ENCODE assay signal across 14 cellular contexts in the genomic region with DNA sequence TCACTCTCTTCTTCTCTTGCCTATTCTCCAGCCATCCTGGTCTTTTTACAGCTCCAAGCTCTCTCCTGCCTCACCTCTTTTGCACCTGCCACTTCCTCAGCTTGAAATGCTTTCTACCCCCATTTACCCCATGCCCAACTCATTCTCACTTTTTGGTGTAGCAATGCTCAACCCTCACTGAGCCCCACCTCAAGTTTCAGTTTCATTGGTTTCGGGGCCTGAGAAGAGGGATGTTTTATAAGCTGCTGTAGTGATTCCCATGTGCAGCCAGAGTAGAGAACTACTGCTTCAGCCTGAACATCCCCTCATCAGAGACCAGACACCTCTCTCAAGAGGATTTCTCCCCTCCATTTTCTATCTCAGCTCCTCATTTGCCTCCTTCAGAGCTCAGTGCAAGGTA. TPM values are rescaled to one million over a fixed set of nuclear protein-coding genes. Genes with fewer than 3 reads are reported as not detected.
A peak's percentile ranks its signal among the peaks of the same experiment; 100 is the strongest.
DNase-seq lines count a peak whose midpoint lies in the region; ATAC-seq and TF ChIP-seq lines count a peak whose summit lies in the region.
"Had no signal": no experiment of that assay in that cellular context is flagged by ENCODE, and none has a peak within 500 bp of the region (broad histone marks: within the 10 kb centered on the region; RNA-seq: fewer than 3 reads in every experiment).

No MANE protein-coding gene starts in this region.

- H3K4me3 Mint-ChIP-seq in activated CD4-positive, alpha-beta memory T cell treated with anti-CD3 and anti-CD28 coated beads for 36 hours = no peak overlapping the region
- H3K4me3 Mint-ChIP-seq: GM23338 had no signal

- H3K4me2 ChIP-seq in osteoblast (ENCODE audit: insufficient read depth, low read length) = no peak overlapping the region
- H3K4me2 ChIP-seq: GM23338 had no signal

- in situ Hi-C loops in GM13976 (cut with MboI; ENCODE audit: low sequenced_read_pairs, unreplicated experiment) = no loop called here

- CTCF ChIA-PET in activated CD4-positive, alpha-beta memory T cell treated with anti-CD3 and anti-CD28 coated beads for 36 hours (lab: Charles Lee) = interaction anchor here (0.7 to 2.0 kb wide), 4 partner anchors 47 to 283 kb away, joined by 3 to 10 read pairs (median 4); no protein-coding TSS in a partner anchor

- TF ChIP-seq CTCF in GM13976 (IDR thresholded peaks at IDR 0.05; ENCODE audit: borderline replicate concordance, control extremely low read depth, extremely low read depth, insufficient read depth, missing control alignments) = no peak
- TF ChIP-seq CTCF in osteoblast (IDR thresholded peaks at IDR 0.05; ENCODE audit: extremely low read depth, low read depth, low read length) = no peak

- no peak overlapping the region for H2AFZ ChIP-seq in osteoblast (ENCODE audit: low read length)
- H2AFZ ChIP-seq: GM23338 had no signal

- no peaks in the 10 kb centered on the region for H3K36me3 ChIP-seq in osteoblast (ENCODE audit: insufficient read depth, low read length)
- H3K36me3 ChIP-seq: cardiac muscle cell, thyroid gland had no signal

- H3K27me3 ChIP-seq in osteoblast (ENCODE audit: insufficient read depth, low read length) = no peaks in the 10 kb centered on the region
- H3K27me3 ChIP-seq: cardiac muscle cell, thyroid gland had no signal

- H3K27ac Mint-ChIP-seq in activated CD4-positive, alpha-beta memory T cell treated with anti-CD3 and anti-CD28 coated beads for 36 hours = no peak overlapping the region
- H3K27ac Mint-ChIP-seq: GM23338 had no signal

- H3K4me1 ChIP-seq in osteoblast (ENCODE audit: insufficient read depth, low read length) = no peaks in the 10 kb centered on the region
- H3K4me1 ChIP-seq: thyroid gland had no signal

- H4K20me1 ChIP-seq in osteoblast (ENCODE audit: insufficient read depth, low read length) = no peaks in the 10 kb centered on the region

- H3K9me3 ChIP-seq in osteoblast (ENCODE audit: low read depth, low read length) = no peaks in the 10 kb centered on the region
- H3K9me3 ChIP-seq: thyroid gland had no signal

- DNase-seq in GM13976 (ENCODE audit: low spot score) (peak; percentile 28), NCI-H2081 (lab: John Stamatoyannopoulos, UW) (no peak), NCI-H2029 treated with DMSO at 0.1 percent for 48 hours (lab: John Stamatoyannopoulos, UW) (no peak), osteoblast (ENCODE audit: insufficient read length, low spot score, missing footprints) (no peak)
- DNase-seq in activated CD4-positive, alpha-beta memory T cell treated with anti-CD3 and anti-CD28 coated beads for 36 hours = peak; percentile 32
- DNase-seq in stimulated activated naive CD4-positive, alpha-beta T cell treated with Interleukin-2 at 50 U/mL for 16 hours (lab: John Stamatoyannopoulos, UW) = no peak
- DNase-seq: COR-L47; stimulated activated CD4-positive, alpha-beta T cell treated with anti-CD3 and anti-CD28 coated beads, Interleukin-1b, Interleukin-23, amount 100 ng/mL, for 48 hours; thyroid gland had no signal

- H3K4me3 ChIP-seq in osteoblast (ENCODE audit: insufficient read depth, low read length) = no peak overlapping the region
- H3K4me3 ChIP-seq: cardiac muscle cell, GM23338, thyroid gland had no signal

- H3K79me2 ChIP-seq in osteoblast (ENCODE audit: insufficient read depth, low read length) = no peaks in the 10 kb centered on the region

- no peaks in the 10 kb centered on the region for H3K9me3 Mint-ChIP-seq in activated CD4-positive, alpha-beta memory T cell treated with anti-CD3 and anti-CD28 coated beads for 36 hours
- H3K9me3 Mint-ChIP-seq: GM23338 had no signal

- H3K27me3 Mint-ChIP-seq in activated CD4-positive, alpha-beta memory T cell treated with anti-CD3 and anti-CD28 coated beads for 36 hours = no peaks in the 10 kb centered on the region

- no peaks in the 10 kb centered on the region for H3K36me3 Mint-ChIP-seq in activated CD4-positive, alpha-beta memory T cell treated with anti-CD3 and anti-CD28 coated beads for 36 hours

- peaks cover 14% of the 10 kb centered on the region for H3K4me1 Mint-ChIP-seq in activated CD4-positive, alpha-beta memory T cell treated with anti-CD3 and anti-CD28 coated beads for 36 hours (ENCODE audit: low read depth)
- H3K4me1 Mint-ChIP-seq: GM23338 had no signal

- POLR2A ChIA-PET in activated CD4-positive, alpha-beta memory T cell treated with anti-CD3 and anti-CD28 coated beads for 36 hours (lab: Charles Lee) = no interaction called here

- intact Hi-C loops in activated CD4-positive, alpha-beta memory T cell treated with anti-CD3 and anti-CD28 coated beads for 36 hours (cut with micrococcal nuclease) = no loop called here

- no peak overlapping the region for H3K27ac ChIP-seq in osteoblast (ENCODE audit: low read depth, low read length)
- H3K27ac ChIP-seq: cardiac muscle cell, thyroid gland had no signal

- ATAC-seq in GM19438 (IDR thresholded peaks at IDR 0.05; ENCODE audit: low read depth, unreplicated experiment) (peak; percentile 89), HG02981 (IDR thresholded peaks at IDR 0.05; ENCODE audit: unreplicated experiment) (peak; percentile 81)
- ATAC-seq: GM23338, Panc1 had no signal

RNA-seq across cellular contexts. Expression of gene FYB1, which starts 45.2 kb away (rescaled TPM):
- total RNA-seq in activated CD4-positive, alpha-beta memory T cell treated with anti-CD3 and anti-CD28 coated beads for 36 hours = 100 to 1,000 TPM; 105 to 106 TPM
- under 0.01 TPM in 1 of 2 replicates, not detected in the other for total RNA-seq in osteoblast
- total RNA-seq: cardiac muscle cell, GM23338 had no signal

Comparison
In these comparisons a context has a peak if more than half of its experiments do, and no peak if none do; other contexts are left out.
1. DNase-seq: peak in GM13976 (single experiment) and activated CD4-positive, alpha-beta memory T cell treated with anti-CD3 and anti-CD28 coated beads for 36 hours (single experiment); none in NCI-H2081 (0 of 2), NCI-H2029 treated with DMSO at 0.1 percent for 48 hours (single experiment), osteoblast (single experiment) and stimulated activated naive CD4-positive, alpha-beta T cell treated with Interleukin-2 at 50 U/mL for 16 hours (single experiment).
2. RNA of gene FYB1, which starts 45.2 kb away (total RNA-seq): 105 to 106 TPM in activated CD4-positive, alpha-beta memory T cell treated with anti-CD3 and anti-CD28 coated beads for 36 hours; under 0.01 TPM in osteoblast; every median in the first group is over 100 times any median in the second.